In the genomic region with DNA sequence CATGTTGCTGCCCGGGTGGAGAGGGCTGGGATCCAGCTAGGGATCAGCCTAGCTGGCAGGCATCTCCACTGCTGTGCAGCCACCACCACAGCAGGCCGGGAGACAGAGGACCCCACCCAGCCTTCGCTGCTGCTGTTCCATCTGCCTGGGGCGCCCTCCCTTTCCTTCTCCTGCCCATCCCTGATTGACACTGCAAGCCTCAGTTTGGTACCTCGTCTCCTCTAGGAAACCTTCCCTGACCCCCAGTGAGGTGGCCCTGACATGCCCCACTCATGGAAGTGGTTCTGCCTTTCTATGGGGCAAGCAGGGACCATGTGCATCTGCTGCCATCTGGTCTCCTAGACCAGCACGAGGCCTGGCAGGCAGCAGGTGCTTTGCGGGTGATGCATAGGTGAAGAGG, we compare ENCODE assay signal across 22 cellular contexts. TPM values are rescaled to one million over a fixed set of nuclear protein-coding genes. Genes with fewer than 3 reads are reported as not detected.
A peak's percentile ranks its signal among the peaks of the same experiment; 100 is the strongest.
DNase-seq lines count a peak whose midpoint lies in the region; ATAC-seq and TF ChIP-seq lines count a peak whose summit lies in the region.
"Had no signal": no experiment of that assay in that cellular context is flagged by ENCODE, and none has a peak within 500 bp of the region (broad histone marks: within the 10 kb centered on the region; RNA-seq: fewer than 3 reads in every experiment).

No MANE protein-coding gene starts in this region.

- TF ChIP-seq EP300 in stomach (IDR thresholded peaks at IDR 0.05), result no peak

- no peaks in the 10 kb centered on the region for H3K36me3 Mint-ChIP-seq in activated CD4-positive, alpha-beta T cell treated with anti-CD3 and anti-CD28 coated beads, Interleukin-2, amount 10 ng/mL, durations not matched to agents 24 days and 14 days (ENCODE audit: low read depth)
- no peaks in the 10 kb centered on the region for H3K36me3 Mint-ChIP-seq in CD4-positive, alpha-beta memory T cell

- no peaks in the 10 kb centered on the region for H3K9me3 ChIP-seq in CD4-positive, alpha-beta memory T cell (ENCODE audit: control insufficient read depth in 1 of 2, low read length in 2 of 2)
- H3K9me3 ChIP-seq in neuronal stem cell (replicated peaks in 1 of 2; ENCODE audit: control insufficient read depth in 2 of 2, insufficient read depth in 1 of 2, low read depth in 1 of 2, low read length in 2 of 2), result no peaks in the 10 kb centered on the region
- no peaks in the 10 kb centered on the region for H3K9me3 ChIP-seq in stomach

- H3K23ac ChIP-seq in neuronal stem cell (ENCODE audit: low read depth, low read length, poor library complexity), result no peak overlapping the region

- peaks cover 15% of the 10 kb centered on the region for H3K4me1 Mint-ChIP-seq in activated CD4-positive, alpha-beta T cell treated with anti-CD3 and anti-CD28 coated beads, Interleukin-2, amount 10 ng/mL, durations not matched to agents 24 days and 14 days
- H3K4me1 Mint-ChIP-seq in CD4-positive, alpha-beta memory T cell, result peaks cover 4 to 24% (median 20%) of the 10 kb centered on the region in 4 donors

- H2AK5ac ChIP-seq in neuronal stem cell (ENCODE audit: low read depth, low read length), result no peak overlapping the region

- H2BK12ac ChIP-seq in neuronal stem cell (ENCODE audit: low read length), result no peak overlapping the region

- no peaks in the 10 kb centered on the region for H3K27me3 ChIP-seq in CD4-positive, alpha-beta memory T cell (ENCODE audit: insufficient read depth, low read length)
- H3K27me3 ChIP-seq in neuronal stem cell (ENCODE audit: control insufficient read depth in 3 of 3, insufficient read depth in 3 of 3, low read depth in 1 of 3, low read length in 3 of 3) (no peaks in the 10 kb centered on the region), stomach (no peaks in the 10 kb centered on the region)

- H3K18ac ChIP-seq in neuronal stem cell (ENCODE audit: low read length), result peak overlapping the region; percentile 28

- no peak overlapping the region for H2BK5ac ChIP-seq in neuronal stem cell (ENCODE audit: low read length)

- H3K27ac Mint-ChIP-seq in activated CD4-positive, alpha-beta T cell treated with anti-CD3 and anti-CD28 coated beads, Interleukin-2, amount 10 ng/mL, durations not matched to agents 24 days and 14 days, result peak overlapping the region; percentile 30
- peak overlapping the region in 6 of 7 donors; percentile 47 to 84 (median 74) for H3K27ac Mint-ChIP-seq in CD4-positive, alpha-beta memory T cell
- H3K27ac Mint-ChIP-seq: HFFc6 had no signal

- no peak overlapping the region for H2BK15ac ChIP-seq in neuronal stem cell (ENCODE audit: low read length)

- H3K27me3 Mint-ChIP-seq in activated CD4-positive, alpha-beta T cell treated with anti-CD3 and anti-CD28 coated beads, Interleukin-2, amount 10 ng/mL, durations not matched to agents 24 days and 14 days, result no peaks in the 10 kb centered on the region
- no peaks in the 10 kb centered on the region for H3K27me3 Mint-ChIP-seq in CD4-positive, alpha-beta memory T cell

- POLR2A ChIA-PET in CD4-positive, alpha-beta memory T cell (lab: Charles Lee; ENCODE audit: partially characterized antibody), result interaction anchor here (0.6 kb wide), 1 partner anchor 130 kb away, joined by 5 read pairs; no protein-coding TSS in a partner anchor

- H4K8ac ChIP-seq in neuronal stem cell (ENCODE audit: low read depth, low read length), result no peak overlapping the region

- no peak for TF ChIP-seq POLR2A in stomach (IDR thresholded peaks at IDR 0.05)

- H3K4me1 ChIP-seq in CD4-positive, alpha-beta memory T cell (ENCODE audit: insufficient read depth, low read length), result peaks cover 16% of the 10 kb centered on the region
- H3K4me1 ChIP-seq in neuronal stem cell (ENCODE audit: control insufficient read depth in 2 of 2, insufficient read depth in 1 of 2, low read depth in 1 of 2, low read length in 2 of 2) (no peaks in the 10 kb centered on the region), stomach (no peaks in the 10 kb centered on the region)

- no peak overlapping the region for H3K27ac ChIP-seq in CD4-positive, alpha-beta memory T cell (ENCODE audit: low read depth, low read length)
- H3K27ac ChIP-seq in neuronal stem cell (replicated peaks; ENCODE audit: low read length) (no peak overlapping the region), stomach (no peak overlapping the region)
- H3K27ac ChIP-seq: PC-9, SK-N-MC had no signal

- H3K79me1 ChIP-seq in neuronal stem cell (ENCODE audit: low read depth, low read length), result no peaks in the 10 kb centered on the region

- no peak overlapping the region for H3K14ac ChIP-seq in neuronal stem cell (ENCODE audit: low read length)

- intact Hi-C loops in activated CD4-positive, alpha-beta T cell treated with anti-CD3 and anti-CD28 coated beads, Interleukin-2, amount 10 ng/mL, durations not matched to agents 24 days and 14 days (cut with micrococcal nuclease), result no loop called here
- intact Hi-C loops in CD4-positive, alpha-beta memory T cell (cut with micrococcal nuclease), result loop anchor here (5.0 kb wide), 1 partner anchor 151 kb away; the partner anchor contains the start of gene STK32C
- intact Hi-C loops in stomach (cut with DNase I; ENCODE audit: low total_unique reads), result no loop called here

- no peak for DNase-seq in activated CD4-positive, alpha-beta T cell treated with anti-CD3 and anti-CD28 coated beads, Interleukin-2, amount 10 ng/mL, durations not matched to agents 24 days and 14 days
- no peak for DNase-seq in activated CD4-positive, alpha-beta T cell treated with anti-CD3 and anti-CD28 coated beads for 4 hours
- peak in 1 of 5 donors; percentile 27 for DNase-seq in CD4-positive, alpha-beta memory T cell
- DNase-seq in cerebellar cortex (ENCODE audit: low spot score) (peak; percentile 46), neuronal stem cell (ENCODE audit: low spot score) (no peak), stomach (no peak), retina (no peak)
- DNase-seq: AML-193, C1 segment of cervical spinal cord, DMS79, H7, HFFc6, Kasumi-1, NCI-H1694, NCI-H2081 treated with DMSO at 0.1 percent for 48 hours, NCI-H2227 treated with DMSO at 0.1 percent for 48 hours, NCI-H510A, PC-9, RPMI8226, SHP77 treated with DMSO at 0.1 percent for 48 hours had no signal

- WGBS in neuronal stem cell (ENCODE audit: extremely low coverage in 2 of 2, insufficient read length in 2 of 2, insufficient replicate concordance in 1 of 2), 2 donors, result no CpG with 5 or more reads among the region's 7 CpGs
- 72 to 94% (median 85%) methylated on average over 7 of the region's 7 CpGs for WGBS in stomach, 5 donors

- H3K9ac ChIP-seq in neuronal stem cell (ENCODE audit: low read depth, low read length, poor library complexity), result peak overlapping the region; percentile 60

- H3K9me3 Mint-ChIP-seq in activated CD4-positive, alpha-beta T cell treated with anti-CD3 and anti-CD28 coated beads, Interleukin-2, amount 10 ng/mL, durations not matched to agents 24 days and 14 days, result no peaks in the 10 kb centered on the region
- H3K9me3 Mint-ChIP-seq in CD4-positive, alpha-beta memory T cell, result peaks cover 0 to 9% (median 0%) of the 10 kb centered on the region in 8 donors
- H3K9me3 Mint-ChIP-seq: HFFc6 had no signal

- H2BK120ac ChIP-seq in neuronal stem cell (ENCODE audit: low read depth, low read length), result no peak overlapping the region

- H3K4me3 ChIP-seq in CD4-positive, alpha-beta memory T cell (ENCODE audit: low read length in 2 of 2), result no peak overlapping the region
- H3K4me3 ChIP-seq in neuronal stem cell (ENCODE audit: low read length in 2 of 2) (no peak overlapping the region), stomach (no peak overlapping the region)
- H3K4me3 ChIP-seq: PC-9, SK-N-MC had no signal

- H3K4me3 Mint-ChIP-seq in activated CD4-positive, alpha-beta T cell treated with anti-CD3 and anti-CD28 coated beads, Interleukin-2, amount 10 ng/mL, durations not matched to agents 24 days and 14 days, result no peak overlapping the region
- no peak overlapping the region for H3K4me3 Mint-ChIP-seq in CD4-positive, alpha-beta memory T cell
- H3K4me3 Mint-ChIP-seq: HFFc6 had no signal

- no peak for ATAC-seq in HG03432 (IDR thresholded peaks at IDR 0.05; ENCODE audit: unreplicated experiment)

- CTCF ChIA-PET in CD4-positive, alpha-beta memory T cell (lab: Charles Lee; ENCODE audit: partially characterized antibody), result no interaction called here

- H3K4me2 ChIP-seq in neuronal stem cell (ENCODE audit: insufficient read depth, low read length, poor library complexity, severe bottlenecking), result no peak overlapping the region
- H3K4me2 ChIP-seq: PC-9 had no signal

- no peaks in the 10 kb centered on the region for H3K36me3 ChIP-seq in CD4-positive, alpha-beta memory T cell (ENCODE audit: insufficient read depth, low read length)
- H3K36me3 ChIP-seq in neuronal stem cell (replicated peaks in 1 of 2; ENCODE audit: control insufficient read depth in 2 of 2, insufficient read depth in 2 of 2, low read length in 2 of 2) (no peaks in the 10 kb centered on the region), stomach (peaks cover 0 to 5% (median 0%) of the 10 kb centered on the region in 4 donors)

- H2AFZ ChIP-seq in neuronal stem cell (ENCODE audit: low read length), result no peak overlapping the region
- H2AFZ ChIP-seq: PC-9 had no signal

- TF ChIP-seq CTCF in stomach (IDR thresholded peaks at IDR 0.05), result no peak

- H4K91ac ChIP-seq in neuronal stem cell (ENCODE audit: low read depth, low read length, poor library complexity), result no peak overlapping the region

- no peak overlapping the region for H3K4ac ChIP-seq in neuronal stem cell (ENCODE audit: low read length)

RNA-seq across cellular contexts. Expression of gene DPYSL4, which starts 30.4 kb away (rescaled TPM):
- total RNA-seq in activated CD4-positive, alpha-beta T cell treated with anti-CD3 and anti-CD28 coated beads, Interleukin-2, amount 10 ng/mL, durations not matched to agents 24 days and 14 days, result 32.5 TPM in 2 replicates
- total RNA-seq in CD4-positive, alpha-beta memory T cell, result 1 to 10 TPM in 1 of 2 experiments, under 1 TPM in 1; 0.58 to 1.8 TPM
- under 1 TPM; 0.21 to 0.24 TPM for polyA plus RNA-seq in CD4-positive, alpha-beta memory T cell
- polyA plus RNA-seq in neuronal stem cell (2013, experiment 1 of 2), result 27.1 TPM
- 25.4 TPM for polyA plus RNA-seq in neuronal stem cell (2013, experiment 2 of 2)
- 1 to 10 TPM in 1 of 5 donors, under 1 TPM in 1, not detected in 3; 0.43 to 2.0 TPM for total RNA-seq in stomach
- 1 to 10 TPM in 1 of 3 donors, under 1 TPM in 2; 0.63 to 1.7 (median 0.68) TPM for polyA plus RNA-seq in stomach

Comparison
In these comparisons a context has a peak if more than half of its experiments do, and no peak if none do; other contexts are left out.
1. RNA of gene DPYSL4, which starts 30.4 kb away (total RNA-seq): 32.5 TPM in activated CD4-positive, alpha-beta T cell treated with anti-CD3 and anti-CD28 coated beads, Interleukin-2, amount 10 ng/mL, durations not matched to agents 24 days and 14 days; 0.58 to 1.8 TPM in CD4-positive, alpha-beta memory T cell and 0.43 to 2.0 TPM in stomach; every median in the first group is over 10 times any median in the second.